12 cellular contexts compared by ENCODE assay signal in the genomic region with DNA sequence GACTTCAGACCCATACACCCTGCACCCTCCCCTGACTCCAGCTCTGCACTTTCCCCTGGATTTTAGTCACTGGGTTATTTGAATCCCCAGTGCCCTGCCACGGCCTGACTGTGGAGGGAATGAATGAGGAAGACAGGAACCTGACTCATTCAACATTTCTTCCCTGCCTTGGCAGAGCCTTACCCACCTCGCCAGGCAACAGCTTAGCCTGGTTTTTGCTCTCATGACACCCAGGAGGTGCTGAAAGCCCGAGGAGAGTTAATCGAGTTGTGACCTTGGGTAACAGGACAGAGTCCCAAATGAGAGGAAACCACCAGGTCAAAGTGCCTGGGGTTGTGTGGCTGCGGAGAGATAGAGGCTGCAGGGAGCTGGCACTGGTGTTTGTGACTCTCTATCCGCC.
A peak's percentile ranks its signal among the peaks of the same experiment; 100 is the strongest.
DNase-seq lines count a peak whose midpoint lies in the region; ATAC-seq and TF ChIP-seq lines count a peak whose summit lies in the region.
"Had no signal": no experiment of that assay in that cellular context is flagged by ENCODE, and none has a peak within 500 bp of the region (broad histone marks: within the 10 kb centered on the region; RNA-seq: fewer than 3 reads in every experiment).

No MANE protein-coding gene starts in this region.

- peaks cover 20% of the 10 kb centered on the region for H3K4me1 ChIP-seq in RWPE2 (ENCODE audit: insufficient read depth, poor library complexity, severe bottlenecking)
- H3K4me1 ChIP-seq: psoas muscle had no signal

- peak; percentile 71 for DNase-seq in GM03348 (ENCODE audit: low spot score)
- DNase-seq in RWPE2 (ENCODE audit: low spot score): peak; percentile 78
- DNase-seq in fibroblast of pulmonary artery (ENCODE audit: low read depth): peak; percentile 70
- DNase-seq in omental fat pad (ENCODE audit: low spot score): no peak
- DNase-seq in NCI-H2196 treated with DMSO at 0.1 percent for 48 hours (lab: John Stamatoyannopoulos, UW; ENCODE audit: unreplicated experiment): no peak
- no peak for DNase-seq in DMS53 treated with DMSO at 0.1 percent for 48 hours (lab: John Stamatoyannopoulos, UW; ENCODE audit: unreplicated experiment)
- DNase-seq in coronary artery (ENCODE audit: low spot score): no peak
- DNase-seq: Caco-2, NCI-H1048, psoas muscle, WERI-Rb-1 had no signal

- H3K36me3 ChIP-seq in RWPE2 (ENCODE audit: low read depth): no peaks in the 10 kb centered on the region
- H3K36me3 ChIP-seq: WERI-Rb-1 had no signal

- no peak overlapping the region for H3K4me3 ChIP-seq in RWPE2 (ENCODE audit: severe bottlenecking)
- H3K4me3 ChIP-seq in fibroblast of pulmonary artery (replicated peaks; ENCODE audit: low read depth, low read length): no peak overlapping the region
- no peak overlapping the region for H3K4me3 ChIP-seq in coronary artery
- H3K4me3 ChIP-seq: psoas muscle had no signal

- H3K9me3 ChIP-seq in RWPE2 (ENCODE audit: severe bottlenecking): no peaks in the 10 kb centered on the region
- H3K9me3 ChIP-seq: Caco-2 had no signal

- H3K27ac ChIP-seq in RWPE2 (ENCODE audit: poor library complexity, severe bottlenecking) (peak overlapping the region; percentile 16), coronary artery (no peak overlapping the region)
- H3K27ac ChIP-seq: psoas muscle, WERI-Rb-1 had no signal

- TF ChIP-seq CTCF in RWPE2 (IDR thresholded peaks at IDR 0.05; ENCODE audit: poor library complexity, severe bottlenecking): peak; percentile 21
- no peak for TF ChIP-seq CTCF in fibroblast of pulmonary artery (IDR thresholded peaks at IDR 0.05; ENCODE audit: low read length, missing control alignments)
- TF ChIP-seq CTCF in omental fat pad (IDR thresholded peaks at IDR 0.05): no peak
- TF ChIP-seq CTCF in coronary artery (IDR thresholded peaks at IDR 0.05): no peak

- no peaks in the 10 kb centered on the region for H3K27me3 ChIP-seq in RWPE2 (ENCODE audit: insufficient read depth, poor library complexity, severe bottlenecking)

- ATAC-seq in RWPE2 (ENCODE audit: low read depth): peak; percentile 96
- ATAC-seq in omental fat pad (ENCODE audit: low FRiP score): peak; percentile 79
- ATAC-seq in GM21825 (IDR thresholded peaks at IDR 0.05; ENCODE audit: unreplicated experiment): no peak

Comparison
In these comparisons a context has a peak if more than half of its experiments do, and no peak if none do; other contexts are left out.
1. DNase-seq: peak in GM03348 (single experiment), RWPE2 (single experiment) and fibroblast of pulmonary artery (single experiment); none in omental fat pad (single experiment), NCI-H2196 treated with DMSO at 0.1 percent for 48 hours (single experiment), DMS53 treated with DMSO at 0.1 percent for 48 hours (single experiment) and coronary artery (single experiment).